ENCODE assay signal across 12 cellular contexts in genomic region chr7:124072603-124073324, GRCh38. TPM values are rescaled to one million over a fixed set of nuclear protein-coding genes. Genes with fewer than 3 reads are reported as not detected.
DNase-seq lines count a peak whose midpoint lies in the region; ATAC-seq, FAIRE-seq and TF ChIP-seq lines count a peak whose summit lies in the region.
"Had no signal": no experiment of that assay in that cellular context is flagged by ENCODE, and none has a peak within 500 bp of the region (broad histone marks: within the 10 kb centered on the region; RNA-seq: fewer than 3 reads in every experiment).

No MANE protein-coding gene starts in this region.

- no peaks in the 10 kb centered on the region for H3K27me3 ChIP-seq in bronchial epithelial cell (ENCODE audit: control insufficient read depth, insufficient read depth, low read length)
- H3K27me3 ChIP-seq: gastroesophageal sphincter had no signal

- no peak for TF ChIP-seq CTCF in bronchial epithelial cell (IDR thresholded peaks at IDR 0.05; ENCODE audit: insufficient read depth, low read length, severe bottlenecking)

- peak; percentile 65 for DNase-seq in EL
- DNase-seq in NCI-H226: peak; percentile 69
- peak; percentile 85 for DNase-seq in bronchial epithelial cell (ENCODE audit: low read depth)
- peak; percentile 75 for DNase-seq in non-pigmented ciliary epithelial cell (ENCODE audit: low read depth)
- no peak for DNase-seq in NCI-H748 treated with DMSO at 0.1 percent for 48 hours (lab: John Stamatoyannopoulos, UW)
- DNase-seq in stimulated activated naive CD4-positive, alpha-beta T cell treated with Interleukin-2 at 50 U/mL for 16 hours (lab: John Stamatoyannopoulos, UW): no peak
- DNase-seq: activated CD8-positive, alpha-beta memory T cell treated with anti-CD3 and anti-CD28 coated beads, Interleukin-2, amount 50 U/mL, for 48 hours; aorta had no signal

- FAIRE-seq in bronchial epithelial cell (lab: Jason Lieb, UNC): no peak

- ATAC-seq in HG03442 (IDR thresholded peaks at IDR 0.05; ENCODE audit: unreplicated experiment) (no peak), HG03097 (IDR thresholded peaks at IDR 0.05; ENCODE audit: low FRiP score, unreplicated experiment) (no peak)
- ATAC-seq: gastroesophageal sphincter, sciatic nerve had no signal

- no peak overlapping the region for H3K4me3 ChIP-seq in bronchial epithelial cell (ENCODE audit: low read depth, low read length)
- H3K4me3 ChIP-seq: gastroesophageal sphincter had no signal

- H3K36me3 ChIP-seq in bronchial epithelial cell (ENCODE audit: control insufficient read depth, insufficient read depth, low read length): no peaks in the 10 kb centered on the region
- H3K36me3 ChIP-seq: gastroesophageal sphincter had no signal

RNA-seq across cellular contexts. Expression of gene TMEM229A, which starts 39.9 kb away (rescaled TPM):
- not detected in 2 replicates for total RNA-seq in bronchial epithelial cell
- total RNA-seq: aorta had no signal

Comparison
In these comparisons a context has a peak if more than half of its experiments do, and no peak if none do; other contexts are left out.
1. DNase-seq: peak in EL (single experiment), NCI-H226 (single experiment), bronchial epithelial cell (single experiment) and non-pigmented ciliary epithelial cell (single experiment); none in NCI-H748 treated with DMSO at 0.1 percent for 48 hours (single experiment) and stimulated activated naive CD4-positive, alpha-beta T cell treated with Interleukin-2 at 50 U/mL for 16 hours (single experiment).